12 cellular contexts compared by ENCODE assay signal in genomic region chr9:76868897-76869296, GRCh38.
DNase-seq lines count a peak whose midpoint lies in the region; ATAC-seq and TF ChIP-seq lines count a peak whose summit lies in the region.
"Had no signal": no experiment of that assay in that cellular context is flagged by ENCODE, and none has a peak within 500 bp of the region (broad histone marks: within the 10 kb centered on the region; RNA-seq: fewer than 3 reads in every experiment).

No MANE protein-coding gene starts in this region.

- DNase-seq in NCI-H1417 treated with DMSO at 0.1 percent for 48 hours (lab: John Stamatoyannopoulos, UW), result peak; percentile 21
- DNase-seq in RWPE1 (ENCODE audit: low spot score), result peak; percentile 6
- DNase-seq in iris pigment epithelial cell (ENCODE audit: low read depth), result peak; percentile 16
- no peak for DNase-seq in stimulated activated effector memory CD8-positive, alpha-beta T cell treated with anti-CD3 and anti-CD28 coated beads, Interleukin-12 subunit alpha, Interleukin-12 subunit beta, amount 100 ng/mL, for 72 hours (ENCODE audit: low spot score in 2 of 2)
- DNase-seq in superior temporal gyrus (ENCODE audit: extremely low spot score), result no peak
- DNase-seq: activated naive CD4-positive, alpha-beta T cell treated with anti-CD3 and anti-CD28 coated beads, Interleukin-2, amount 50 U/mL, for 16 hours; KG1; RPMI8226; small intestine had no signal

- no peak for ATAC-seq in stimulated activated effector memory CD8-positive, alpha-beta T cell treated with anti-CD3 and anti-CD28 coated beads, Interleukin-12 subunit alpha, Interleukin-12 subunit beta, amount 100 ng/mL, for 72 hours
- no peak for ATAC-seq in HG03097 (IDR thresholded peaks at IDR 0.05; ENCODE audit: low FRiP score, unreplicated experiment)

- no peaks in the 10 kb centered on the region for H3K27me3 ChIP-seq in stomach smooth muscle (ENCODE audit: control insufficient read depth in 1 of 2, insufficient read depth in 2 of 2, low read length in 2 of 2)

- peaks cover 4% of the 10 kb centered on the region for H3K9me3 Mint-ChIP-seq in stimulated activated effector memory CD8-positive, alpha-beta T cell treated with anti-CD3 and anti-CD28 coated beads, Interleukin-12 subunit alpha, Interleukin-12 subunit beta, amount 100 ng/mL, for 72 hours

- CTCF ChIA-PET in RWPE1 (lab: Yijun Ruan, JAX), result interaction anchor here (0.7 kb wide), 1 partner anchor 9 kb away, joined by 4 read pairs; no protein-coding TSS in a partner anchor

- peak overlapping the region; percentile 56 to 60 for H3K9ac ChIP-seq in stomach smooth muscle (ENCODE audit: low read length in 2 of 2)

- peak overlapping the region; percentile 54 to 59 for H3K4me3 ChIP-seq in stomach smooth muscle (ENCODE audit: low read length in 2 of 2)
- H3K4me3 ChIP-seq: coronary artery had no signal

- POLR2A ChIA-PET in RWPE1 (lab: Yijun Ruan, JAX; ENCODE audit: low non-redundant PET), result no interaction called here

- H3K4me1 Mint-ChIP-seq in stimulated activated effector memory CD8-positive, alpha-beta T cell treated with anti-CD3 and anti-CD28 coated beads, Interleukin-12 subunit alpha, Interleukin-12 subunit beta, amount 100 ng/mL, for 72 hours, result peaks cover 7% of the 10 kb centered on the region

- H3K27ac ChIP-seq in RWPE1 (no peak overlapping the region), stomach smooth muscle (ENCODE audit: low read length) (peak overlapping the region; percentile 69)

- H3K36me3 Mint-ChIP-seq in stimulated activated effector memory CD8-positive, alpha-beta T cell treated with anti-CD3 and anti-CD28 coated beads, Interleukin-12 subunit alpha, Interleukin-12 subunit beta, amount 100 ng/mL, for 72 hours, result no peaks in the 10 kb centered on the region

- no peak overlapping the region for H3K4me3 Mint-ChIP-seq in stimulated activated effector memory CD8-positive, alpha-beta T cell treated with anti-CD3 and anti-CD28 coated beads, Interleukin-12 subunit alpha, Interleukin-12 subunit beta, amount 100 ng/mL, for 72 hours

- H3K27ac Mint-ChIP-seq in stimulated activated effector memory CD8-positive, alpha-beta T cell treated with anti-CD3 and anti-CD28 coated beads, Interleukin-12 subunit alpha, Interleukin-12 subunit beta, amount 100 ng/mL, for 72 hours, result no peak overlapping the region

- TF ChIP-seq CTCF in RWPE1 (conservative IDR thresholded peaks at IDR 0.05; ENCODE audit: low read depth), result no peak

- H3K36me3 ChIP-seq in stomach smooth muscle (ENCODE audit: control insufficient read depth in 2 of 2, insufficient read depth in 2 of 2, low read length in 2 of 2), result no peaks in the 10 kb centered on the region

- no peaks in the 10 kb centered on the region for H3K9me3 ChIP-seq in stomach smooth muscle (ENCODE audit: control insufficient read depth in 2 of 2, low read length in 2 of 2)

- H3K4me1 ChIP-seq in stomach smooth muscle (ENCODE audit: control insufficient read depth, insufficient read depth, low read length), result peaks cover 31% of the 10 kb centered on the region

Comparison
In these comparisons a context has a peak if more than half of its experiments do, and no peak if none do; other contexts are left out.
1. DNase-seq: peak in NCI-H1417 treated with DMSO at 0.1 percent for 48 hours (single experiment), RWPE1 (single experiment) and iris pigment epithelial cell (single experiment); none in stimulated activated effector memory CD8-positive, alpha-beta T cell treated with anti-CD3 and anti-CD28 coated beads, Interleukin-12 subunit alpha, Interleukin-12 subunit beta, amount 100 ng/mL, for 72 hours (0 of 2) and superior temporal gyrus (single experiment).